ENCODE assay signal across 14 cellular contexts in the genomic region with DNA sequence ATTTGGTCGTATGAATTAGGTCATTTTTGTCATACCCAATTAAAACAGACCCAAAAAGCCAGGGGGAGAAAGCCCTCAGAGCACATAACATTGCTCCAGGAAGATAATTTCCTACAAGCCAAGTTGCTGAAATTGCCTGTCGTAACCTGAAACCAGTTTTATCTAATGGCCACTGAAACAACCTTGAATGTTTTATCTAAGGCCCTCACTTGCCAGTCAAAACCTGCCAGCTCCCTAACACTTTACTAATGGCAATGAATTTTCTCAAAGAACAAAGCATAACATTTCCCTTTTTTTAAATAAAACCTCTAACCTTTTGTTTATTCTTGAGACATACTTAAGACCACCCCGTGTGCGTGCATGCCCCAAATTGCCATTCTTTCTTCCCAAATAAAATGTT.
"Had no signal": no experiment of that assay in that cellular context is flagged by ENCODE, and none has a peak within 500 bp of the region (broad histone marks: within the 10 kb centered on the region; RNA-seq: fewer than 3 reads in every experiment).

No MANE protein-coding gene starts in this region.

- DNase-seq: activated naive CD8-positive, alpha-beta T cell treated with anti-CD3 and anti-CD28 coated beads for 36 hours; amygdala; cerebellar nuclear complex; effector memory CD4-positive, alpha-beta T cell; foreskin melanocyte; head of caudate nucleus; left cardiac atrium; midbrain; trophoblast cell had no signal

- H3K4me1 Mint-ChIP-seq: activated naive CD8-positive, alpha-beta T cell treated with anti-CD3 and anti-CD28 coated beads for 36 hours; neural crest cell had no signal

- H3K27ac ChIP-seq: suprapubic skin had no signal

- H3K9me3 ChIP-seq: suprapubic skin had no signal

- H3K9me3 Mint-ChIP-seq: activated T-helper 1 cell treated with anti-CD3 and anti-CD28 coated beads, Interleukin-12 subunit alpha, Interleukin-12 subunit beta, Interleukin-2, Interleukin-4 antibody, amounts not matched to agents 30 ng/mL and 10 ng/mL and 1 ng/mL, durations not matched to agents 14 hours and 24 hours and 36 hours had no signal

- H3K4me3 Mint-ChIP-seq: activated naive CD8-positive, alpha-beta T cell treated with anti-CD3 and anti-CD28 coated beads for 36 hours; activated T-helper 1 cell treated with anti-CD3 and anti-CD28 coated beads, Interleukin-12 subunit alpha, Interleukin-12 subunit beta, Interleukin-2, Interleukin-4 antibody, amounts not matched to agents 30 ng/mL and 10 ng/mL and 1 ng/mL, durations not matched to agents 14 hours and 24 hours and 36 hours; neural crest cell; stimulated activated naive CD8-positive, alpha-beta T cell treated with anti-CD3 and anti-CD28 coated beads, Interleukin-15, Interleukin-2, amounts not matched to agents 100 ng/mL and 50 ng/mL, for 24 hours had no signal

- H3K27ac Mint-ChIP-seq: activated naive CD8-positive, alpha-beta T cell treated with anti-CD3 and anti-CD28 coated beads for 36 hours; activated T-helper 1 cell treated with anti-CD3 and anti-CD28 coated beads, Interleukin-12 subunit alpha, Interleukin-12 subunit beta, Interleukin-2, Interleukin-4 antibody, amounts not matched to agents 30 ng/mL and 10 ng/mL and 1 ng/mL, durations not matched to agents 14 hours and 24 hours and 36 hours; stimulated activated naive CD8-positive, alpha-beta T cell treated with anti-CD3 and anti-CD28 coated beads, Interleukin-15, Interleukin-2, amounts not matched to agents 100 ng/mL and 50 ng/mL, for 24 hours had no signal

- H3K27me3 Mint-ChIP-seq: stimulated activated naive CD8-positive, alpha-beta T cell treated with anti-CD3 and anti-CD28 coated beads, Interleukin-15, Interleukin-2, amounts not matched to agents 100 ng/mL and 50 ng/mL, for 24 hours had no signal

- H3K36me3 ChIP-seq: suprapubic skin had no signal

- H3K4me1 ChIP-seq: suprapubic skin had no signal

- H3K27me3 ChIP-seq: suprapubic skin had no signal

- H3K4me3 ChIP-seq: lung, suprapubic skin had no signal

- H3K36me3 Mint-ChIP-seq: activated naive CD8-positive, alpha-beta T cell treated with anti-CD3 and anti-CD28 coated beads for 36 hours had no signal
